Comparison of ENCODE assay signal across 14 cellular contexts in the genomic region with DNA sequence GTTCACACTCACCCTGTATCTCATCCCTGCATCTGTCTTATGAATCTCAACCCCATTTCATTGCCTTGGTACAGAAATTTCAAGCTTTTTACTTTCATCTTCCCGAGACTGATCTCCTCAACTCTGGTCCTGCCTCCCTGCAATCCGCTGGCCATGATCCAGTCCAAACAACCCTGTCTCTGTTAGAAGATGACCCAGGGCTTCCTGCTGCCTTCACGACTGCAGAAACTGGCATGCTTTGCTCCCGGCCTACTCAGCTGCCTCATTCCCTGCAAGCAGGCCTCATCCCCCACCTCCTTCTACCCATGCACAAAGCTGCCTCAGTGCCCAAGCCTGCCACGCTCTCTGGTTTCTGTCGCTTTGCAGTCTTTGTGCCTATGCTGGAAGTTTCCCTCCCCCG. TPM values are rescaled to one million over a fixed set of nuclear protein-coding genes. Genes with fewer than 3 reads are reported as not detected.
A peak's percentile ranks its signal among the peaks of the same experiment; 100 is the strongest.
DNase-seq lines count a peak whose midpoint lies in the region; ATAC-seq and TF ChIP-seq lines count a peak whose summit lies in the region.
"Had no signal": no experiment of that assay in that cellular context is flagged by ENCODE, and none has a peak within 500 bp of the region (broad histone marks: within the 10 kb centered on the region; RNA-seq: fewer than 3 reads in every experiment).

No MANE protein-coding gene starts in this region.

- no peaks in the 10 kb centered on the region for H3K27me3 ChIP-seq in upper lobe of left lung

- peaks cover 35% of the 10 kb centered on the region for H3K27me3 Mint-ChIP-seq in nephron (ENCODE audit: low read depth)

- H3K4me1 ChIP-seq in upper lobe of left lung = peaks cover 0 to 8% (median 4%) of the 10 kb centered on the region in 4 donors

- peak overlapping the region; percentile 63 to 76 (median 64) for H3K27ac Mint-ChIP-seq in nephron
- H3K27ac Mint-ChIP-seq: stimulated activated memory B cell treated with anti-CD40 and anti-IgM and Interleukin-4, amounts not matched to agents 10 μg/mL and 1 μg/mL and 100 μg/mL, for 72 hours had no signal

- H3K36me3 ChIP-seq in upper lobe of left lung = no peaks in the 10 kb centered on the region

- ATAC-seq in upper lobe of left lung (ENCODE audit: low FRiP score in 2 of 2) (no peak), HG03442 (IDR thresholded peaks at IDR 0.05; ENCODE audit: unreplicated experiment) (no peak)
- ATAC-seq: stimulated activated memory B cell treated with anti-CD40 and anti-IgM and Interleukin-4, amounts not matched to agents 10 μg/mL and 1 μg/mL and 100 μg/mL, for 72 hours had no signal

- H3K9me3 Mint-ChIP-seq in nephron = no peaks in the 10 kb centered on the region
- H3K9me3 Mint-ChIP-seq: stimulated activated memory B cell treated with anti-CD40 and anti-IgM and Interleukin-4, amounts not matched to agents 10 μg/mL and 1 μg/mL and 100 μg/mL, for 72 hours had no signal

- no peak overlapping the region for H3K4me3 ChIP-seq in fibroblast of pulmonary artery (replicated peaks; ENCODE audit: low read depth, low read length)
- H3K4me3 ChIP-seq in upper lobe of left lung = no peak overlapping the region

- no peak for TF ChIP-seq EP300 in upper lobe of left lung (IDR thresholded peaks at IDR 0.05)

- no peaks in the 10 kb centered on the region for H3K9me3 ChIP-seq in upper lobe of left lung

- WGBS in upper lobe of left lung, 2 donors = 63 to 71% methylated on average over 7 of the region's 7 CpGs

- TF ChIP-seq CTCF in C4-2B (conservative IDR thresholded peaks at IDR 0.05) = no peak
- no peak for TF ChIP-seq CTCF in fibroblast of pulmonary artery (IDR thresholded peaks at IDR 0.05; ENCODE audit: low read length, missing control alignments)
- no peak for TF ChIP-seq CTCF in nephron (IDR thresholded peaks at IDR 0.05; ENCODE audit: unreplicated experiment in 3 of 3)
- TF ChIP-seq CTCF in upper lobe of left lung (IDR thresholded peaks at IDR 0.05) = no peak

- peaks cover 27% of the 10 kb centered on the region for H3K4me1 Mint-ChIP-seq in nephron
- H3K4me1 Mint-ChIP-seq: stimulated activated memory B cell treated with anti-CD40 and anti-IgM and Interleukin-4, amounts not matched to agents 10 μg/mL and 1 μg/mL and 100 μg/mL, for 72 hours had no signal

- no peaks in the 10 kb centered on the region for H3K36me3 Mint-ChIP-seq in nephron (ENCODE audit: low read depth)
- H3K36me3 Mint-ChIP-seq: stimulated activated memory B cell treated with anti-CD40 and anti-IgM and Interleukin-4, amounts not matched to agents 10 μg/mL and 1 μg/mL and 100 μg/mL, for 72 hours had no signal

- H3K27ac ChIP-seq in C4-2B (peak overlapping the region; percentile 38), upper lobe of left lung (no peak overlapping the region)

- peak overlapping the region; percentile 6 to 20 (median 11) for H3K4me3 Mint-ChIP-seq in nephron
- H3K4me3 Mint-ChIP-seq: stimulated activated memory B cell treated with anti-CD40 and anti-IgM and Interleukin-4, amounts not matched to agents 10 μg/mL and 1 μg/mL and 100 μg/mL, for 72 hours had no signal

- no peak for TF ChIP-seq POLR2A in upper lobe of left lung (IDR thresholded peaks at IDR 0.05)

- DNase-seq in NCI-H69 (lab: John Stamatoyannopoulos, UW) (peak; percentile 56), fibroblast of pulmonary artery (ENCODE audit: low read depth) (peak; percentile 63), upper lobe of left lung (no peak), NCI-H1694 (lab: John Stamatoyannopoulos, UW) (no peak), ecto neural progenitor cell (ENCODE audit: low spot score) (no peak)
- DNase-seq: activated CD4-positive, alpha-beta T cell treated with anti-CD3 and anti-CD28 coated beads for 4 hours; AML-193; DMS153; stimulated activated CD4-positive, alpha-beta T cell treated with anti-CD3 and anti-CD28 coated beads, Interleukin-4, amount 100 ng/mL, for 24 hours; T-helper 1 cell had no signal

RNA-seq across cellular contexts. Expression of gene HES1, which starts 12.4 kb away (rescaled TPM):
- 10 to 100 TPM; 12.6 to 43.4 (median 25.9) TPM for total RNA-seq in upper lobe of left lung

Comparison
In these comparisons a context has a peak if more than half of its experiments do, and no peak if none do; other contexts are left out.
1. DNase-seq: peak in NCI-H69 (single experiment) and fibroblast of pulmonary artery (single experiment); none in upper lobe of left lung (0 of 2), NCI-H1694 (single experiment) and ecto neural progenitor cell (single experiment).